In the genomic region with DNA sequence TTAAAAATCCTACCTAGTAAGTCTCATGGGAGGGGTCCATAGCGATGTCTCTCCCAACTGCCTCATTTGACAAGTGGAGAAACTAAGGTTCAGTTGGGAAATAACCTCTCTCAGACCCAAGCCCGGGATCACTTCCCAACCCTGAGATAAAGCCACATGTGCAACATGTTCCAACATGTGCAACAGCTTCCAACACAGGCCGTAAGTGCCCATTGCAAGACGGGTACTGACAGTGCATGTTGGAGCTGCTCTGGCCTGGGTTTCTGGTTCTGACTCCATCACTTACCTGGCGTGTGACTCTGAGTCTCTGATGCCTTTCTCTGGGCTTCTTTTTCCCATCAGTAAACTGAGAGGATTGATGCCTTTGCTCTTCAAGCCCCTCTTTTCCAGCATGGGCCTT, we compare ENCODE assay signal across 1 cellular context.
A peak's percentile ranks its signal among the peaks of the same experiment; 100 is the strongest.
TF ChIP-seq lines count a peak whose summit lies in the region.

No MANE protein-coding gene starts in this region.

TF ChIP-seq in HepG2, 621 proteins besides CTCF, POLR2A, EP300 and RAD21:
- no peak for TF ChIP-seq E2F5 (CRISPR knock-in tag; conservative IDR thresholded peaks at IDR 0.05)
- TF ChIP-seq, protein P1, sequence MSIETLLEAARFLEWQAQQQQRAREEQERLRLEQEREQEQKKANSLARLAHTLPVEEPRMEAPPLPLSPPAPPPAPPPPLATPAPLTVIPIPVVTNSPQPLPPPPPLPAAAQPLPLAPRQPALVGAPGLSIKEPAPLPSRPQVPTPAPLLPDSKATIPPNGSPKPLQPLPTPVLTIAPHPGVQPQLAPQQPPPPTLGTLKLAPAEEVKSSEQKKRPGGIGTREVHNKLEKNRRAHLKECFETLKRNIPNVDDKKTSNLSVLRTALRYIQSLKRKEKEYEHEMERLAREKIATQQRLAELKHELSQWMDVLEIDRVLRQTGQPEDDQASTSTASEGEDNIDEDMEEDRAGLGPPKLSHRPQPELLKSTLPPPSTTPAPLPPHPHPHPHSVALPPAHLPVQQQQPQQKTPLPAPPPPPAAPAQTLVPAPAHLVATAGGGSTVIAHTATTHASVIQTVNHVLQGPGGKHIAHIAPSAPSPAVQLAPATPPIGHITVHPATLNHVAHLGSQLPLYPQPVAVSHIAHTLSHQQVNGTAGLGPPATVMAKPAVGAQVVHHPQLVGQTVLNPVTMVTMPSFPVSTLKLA (IDR thresholded peaks at IDR 0.05): peak; percentile 81
TF ChIP-seq in HepG2: peak in this region for 1.
